ENCODE assay signal across 1 cellular context in genomic region chr1:76866566-76866965, GRCh38.
TF ChIP-seq lines count a peak whose summit lies in the region.

No MANE protein-coding gene starts in this region.

TF ChIP-seq in GM23338, 12 proteins besides CTCF, POLR2A, EP300 and RAD21 (continued from another document):
- TF ChIP-seq ZNF462 (CRISPR knock-in tag; IDR thresholded peaks at IDR 0.05) (no peak), NANOG (IDR thresholded peaks at IDR 0.05; ENCODE audit: borderline replicate concordance) (no peak)
TF ChIP-seq in GM23338: peak in this region for 0.
